Comparison of ENCODE assay signal across 8 cellular contexts in the genomic region with DNA sequence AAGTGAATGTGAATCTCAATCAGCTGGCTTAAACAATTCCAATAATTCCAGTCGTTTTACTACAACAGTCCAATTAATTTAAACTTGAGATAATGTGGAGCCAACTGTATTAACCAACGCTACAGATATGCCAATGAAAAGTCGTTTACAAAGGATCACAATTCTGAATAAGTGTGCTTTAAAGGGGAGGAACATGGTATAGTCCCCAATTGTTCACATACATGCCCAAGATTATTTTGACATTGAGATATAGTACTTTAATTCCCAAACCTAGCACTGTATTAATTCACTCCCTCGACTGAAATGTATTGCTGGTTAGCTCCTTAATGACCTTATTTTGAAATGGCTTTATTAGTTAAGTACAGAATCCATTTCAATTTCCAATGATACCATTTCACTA. TPM values are rescaled to one million over a fixed set of nuclear protein-coding genes. Genes with fewer than 3 reads are reported as not detected.
DNase-seq lines count a peak whose midpoint lies in the region; ATAC-seq, FAIRE-seq and TF ChIP-seq lines count a peak whose summit lies in the region.

No MANE protein-coding gene starts in this region.

- H3K9me3 ChIP-seq in SU-DHL-6 (ENCODE audit: insufficient read depth, low read length), result no peaks in the 10 kb centered on the region
- no peaks in the 10 kb centered on the region for H3K9me3 ChIP-seq in gastrocnemius medialis

- H3K36me3 ChIP-seq in SU-DHL-6 (ENCODE audit: low read length), result peaks cover 29% of the 10 kb centered on the region
- H3K36me3 ChIP-seq in gastrocnemius medialis, result no peaks in the 10 kb centered on the region

- DNase-seq in GM19239 (ENCODE audit: insufficient read length, low spot score) (no peak), fibroblast of the aortic adventitia (ENCODE audit: low read depth) (no peak), gastrocnemius medialis (no peak), amniotic stem cell (lab: John Stamatoyannopoulos, UW) (no peak)

- H3K79me2 ChIP-seq in SU-DHL-6 (ENCODE audit: insufficient read depth, low read length), result peaks cover 74% of the 10 kb centered on the region

- TF ChIP-seq POLR2A in gastrocnemius medialis (IDR thresholded peaks at IDR 0.05), result no peak

- in situ Hi-C loops in gastrocnemius medialis (cut with MboI; ENCODE audit: low sequenced_read_pairs in 4 of 4), result no loop called here

- peaks cover 12% of the 10 kb centered on the region for H3F3A ChIP-seq in SU-DHL-6 (ENCODE audit: insufficient read depth)

- H3K9me2 ChIP-seq in SU-DHL-6 (replicated peaks; ENCODE audit: insufficient read depth, low read length), result no peaks in the 10 kb centered on the region

- H3K27ac ChIP-seq in SU-DHL-6 (ENCODE audit: low read depth, low read length), result peak overlapping the region; percentile 92; the same call in 1 of the 2 replicates
- H3K27ac ChIP-seq in gastrocnemius medialis, result peak overlapping the region; percentile 94 to 99 (median 97)

- peak overlapping the region; percentile 89 for H3K4me3 ChIP-seq in SU-DHL-6 (ENCODE audit: insufficient read depth, low read length, poor library complexity, severe bottlenecking)
- peak overlapping the region; percentile 95 for H3K4me3 ChIP-seq in fibroblast of the aortic adventitia (ENCODE audit: low read depth, low read length)
- H3K4me3 ChIP-seq in gastrocnemius medialis, result peak overlapping the region; percentile 86 to 94 (median 94)

- peaks cover 44% of the 10 kb centered on the region for H4K20me1 ChIP-seq in SU-DHL-6 (ENCODE audit: low read depth, low read length)

- H2AFZ ChIP-seq in SU-DHL-6 (ENCODE audit: low read depth, low read length, severe bottlenecking), result no peak overlapping the region

- FAIRE-seq in GM19239 (lab: Jason Lieb, UNC), result peak; percentile 55

- H3K9ac ChIP-seq in SU-DHL-6 (ENCODE audit: low read length), result peak overlapping the region; percentile 92

- peak overlapping the region; percentile 97 for H3K4me2 ChIP-seq in SU-DHL-6 (ENCODE audit: low read depth, low read length, poor library complexity, severe bottlenecking)

- H3K4me1 ChIP-seq in gastrocnemius medialis, result peaks cover 41 to 48% of the 10 kb centered on the region in 2 donors

- no peaks in the 10 kb centered on the region for H3K27me3 ChIP-seq in SU-DHL-6 (ENCODE audit: low read length)
- no peaks in the 10 kb centered on the region for H3K27me3 ChIP-seq in gastrocnemius medialis

- TF ChIP-seq CTCF in SU-DHL-6 (IDR thresholded peaks at IDR 0.05; ENCODE audit: insufficient read depth, low read length, poor library complexity, severe bottlenecking) (no peak), fibroblast of the aortic adventitia (IDR thresholded peaks at IDR 0.05; ENCODE audit: insufficient read depth, low read length) (no peak), gastrocnemius medialis (IDR thresholded peaks at IDR 0.05 in 4 of 5, conservative IDR thresholded peaks at IDR 0.05 in 1 of 5) (no peak)

- ATAC-seq in gastrocnemius medialis (no peak), HG02763 (IDR thresholded peaks at IDR 0.05; ENCODE audit: unreplicated experiment) (no peak), GM18867 (IDR thresholded peaks at IDR 0.05; ENCODE audit: unreplicated experiment) (no peak), HG02973 (IDR thresholded peaks at IDR 0.05; ENCODE audit: unreplicated experiment) (no peak)

- intact Hi-C loops in gastrocnemius medialis (cut with DNase I; ENCODE audit: low total_unique reads), result no loop called here

RNA-seq across cellular contexts. Expression of gene AKIRIN2, which starts 2.5 kb away (rescaled TPM):
- total RNA-seq in fibroblast of the aortic adventitia (ENCODE audit: low replicate concordance) (14.9 and 17.3 TPM in 2 replicates), gastrocnemius medialis (10 to 100 TPM; 25.6 to 44.5 (median 33.1) TPM)
